In the genomic region with DNA sequence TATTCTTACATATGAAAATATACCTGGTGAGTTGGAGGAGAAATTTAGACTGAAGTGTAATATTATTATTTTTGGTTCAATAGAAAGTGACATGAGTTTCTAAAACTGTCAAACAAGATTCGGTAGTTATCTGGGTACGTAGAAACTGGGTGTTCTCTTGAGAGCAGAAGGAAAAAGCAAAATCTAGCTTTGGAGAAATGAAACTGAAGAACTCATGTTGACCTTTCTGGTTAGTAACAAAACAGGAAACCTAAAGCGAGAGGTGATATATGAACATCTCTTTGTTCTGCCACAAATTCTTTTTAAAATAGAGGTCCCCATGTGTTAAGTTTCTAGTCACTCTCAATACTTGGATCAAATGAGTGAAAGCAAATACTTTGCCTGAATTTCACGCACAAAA, we compare ENCODE assay signal across 17 cellular contexts.
A peak's percentile ranks its signal among the peaks of the same experiment; 100 is the strongest.
DNase-seq lines count a peak whose midpoint lies in the region; ATAC-seq and TF ChIP-seq lines count a peak whose summit lies in the region.
"Had no signal": no experiment of that assay in that cellular context is flagged by ENCODE, and none has a peak within 500 bp of the region (broad histone marks: within the 10 kb centered on the region; RNA-seq: fewer than 3 reads in every experiment).

No MANE protein-coding gene starts in this region.

- TF ChIP-seq CTCF in HFFc6 (IDR thresholded peaks at IDR 0.05) = no peak

- DNase-seq in RPMI8226 (peak; percentile 26), HFFc6 (no peak), HuH-7 (ENCODE audit: low spot score) (no peak), GM03348 (ENCODE audit: low spot score) (no peak), NCI-H82 (lab: John Stamatoyannopoulos, UW) (no peak)
- DNase-seq: activated CD4-positive, alpha-beta memory T cell treated with anti-CD3 and anti-CD28 coated beads for 36 hours; activated naive CD4-positive, alpha-beta T cell treated with anti-CD3 and anti-CD28 coated beads, Interleukin-2, amount 50 U/mL, for 16 hours; foreskin melanocyte; left cardiac atrium; NCI-H1694 treated with DMSO at 0.1 percent for 48 hours; ovary; stimulated activated CD4-positive, alpha-beta T cell treated with anti-CD3 and anti-CD28 coated beads, Interleukin-2, amount 100 ng/mL, for 48 hours; substantia nigra had no signal

- no peaks in the 10 kb centered on the region; the same call in 1 of the 2 replicates for H3K27me3 Mint-ChIP-seq in HFFc6 (ENCODE audit: insufficient read depth)
- H3K27me3 Mint-ChIP-seq: activated CD4-positive, alpha-beta memory T cell treated with anti-CD3 and anti-CD28 coated beads for 36 hours had no signal

- H3K4me3 Mint-ChIP-seq in HFFc6 = no peak overlapping the region
- H3K4me3 Mint-ChIP-seq: activated CD4-positive, alpha-beta memory T cell treated with anti-CD3 and anti-CD28 coated beads for 36 hours; T-helper 1 cell treated with Interleukin-12 subunit alpha and Interleukin-12 subunit beta and Interleukin-4 antibody, amounts not matched to agents 30 μg/mL and 1 μg/mL, for 36 hours had no signal

- H3K9me3 Mint-ChIP-seq in HFFc6 = no peaks in the 10 kb centered on the region
- H3K9me3 Mint-ChIP-seq: activated CD4-positive, alpha-beta memory T cell treated with anti-CD3 and anti-CD28 coated beads for 36 hours had no signal

- ATAC-seq in GM18511 (IDR thresholded peaks at IDR 0.05; ENCODE audit: unreplicated experiment) (peak; percentile 85), GM21423 (IDR thresholded peaks at IDR 0.05; ENCODE audit: unreplicated experiment) (peak; percentile 91), HG03097 (IDR thresholded peaks at IDR 0.05; ENCODE audit: low FRiP score, unreplicated experiment) (peak; percentile 88)
- ATAC-seq: left cardiac atrium had no signal

- no peaks in the 10 kb centered on the region for H3K4me1 Mint-ChIP-seq in HFFc6 (ENCODE audit: low read depth)

- no peaks in the 10 kb centered on the region for H3K36me3 Mint-ChIP-seq in HFFc6 (ENCODE audit: low read depth)
- H3K36me3 Mint-ChIP-seq: activated CD4-positive, alpha-beta memory T cell treated with anti-CD3 and anti-CD28 coated beads for 36 hours had no signal

- no peak overlapping the region for H3K27ac Mint-ChIP-seq in HFFc6
- H3K27ac Mint-ChIP-seq: activated CD4-positive, alpha-beta memory T cell treated with anti-CD3 and anti-CD28 coated beads for 36 hours; T-helper 1 cell treated with Interleukin-12 subunit alpha and Interleukin-12 subunit beta and Interleukin-4 antibody, amounts not matched to agents 30 μg/mL and 1 μg/mL, for 36 hours had no signal
